Comparison of ENCODE assay signal across 8 cellular contexts in the genomic region with DNA sequence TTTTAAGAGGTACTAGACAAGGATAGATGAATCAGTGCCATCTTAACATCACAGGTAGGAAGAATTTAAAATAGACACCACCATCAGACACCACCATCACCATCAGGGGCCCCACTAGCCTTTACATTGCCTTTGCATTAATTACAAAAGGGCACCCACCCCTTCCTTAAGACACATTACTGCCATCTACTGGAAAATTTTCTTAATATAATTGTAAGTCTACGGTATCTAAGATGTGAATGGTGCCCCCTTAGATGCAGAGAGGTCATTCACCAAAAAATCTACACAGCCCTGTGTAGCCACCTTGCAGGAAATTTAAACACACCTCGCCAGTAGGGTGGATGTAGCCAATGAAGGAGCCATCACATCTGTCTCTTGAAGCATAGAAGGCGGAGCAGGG.
A peak's percentile ranks its signal among the peaks of the same experiment; 100 is the strongest.
DNase-seq lines count a peak whose midpoint lies in the region; ATAC-seq and TF ChIP-seq lines count a peak whose summit lies in the region.

No MANE protein-coding gene starts in this region.

- peak; percentile 7 for DNase-seq in activated CD4-positive, alpha-beta T cell treated with anti-CD3 and anti-CD28 coated beads for 36 hours
- DNase-seq in activated CD4-positive, alpha-beta T cell treated with anti-CD3 and anti-CD28 coated beads, Interleukin-2, amount 50 U/mL, for 1 hour: no peak
- peak; percentile 70 for DNase-seq in KBM-7
- DNase-seq in activated naive CD8-positive, alpha-beta T cell treated with anti-CD3 and anti-CD28 coated beads, Interleukin-2, amount 50 U/mL, for 24 hours: no peak
- DNase-seq in osteocyte (ENCODE audit: extremely low spot score, unreplicated experiment): no peak
- DNase-seq in SHP77 treated with DMSO at 0.1 percent for 48 hours (lab: John Stamatoyannopoulos, UW): no peak
- no peak for DNase-seq in putamen (ENCODE audit: low spot score)
- DNase-seq in A172 (ENCODE audit: low spot score): no peak

- POLR2A ChIA-PET in activated CD4-positive, alpha-beta T cell treated with anti-CD3 and anti-CD28 coated beads for 36 hours (lab: Charles Lee): no interaction called here

- peak; percentile 42 for TF ChIP-seq CTCF in osteocyte (IDR thresholded peaks at IDR 0.05)

- in situ Hi-C loops in KBM-7 (cut with MboI; ENCODE audit: low pct_unique_long_range_greater_than_20kb, low sequenced_read_pairs): loop anchor here (25.0 kb wide), 1 partner anchor 173 kb away; a partner anchor contains a TSS

- ATAC-seq in activated CD4-positive, alpha-beta T cell treated with anti-CD3 and anti-CD28 coated beads for 36 hours: peak; percentile 65
- ATAC-seq in activated naive CD8-positive, alpha-beta T cell treated with anti-CD3 and anti-CD28 coated beads, Interleukin-2, amount 50 U/mL, for 24 hours: peak; percentile 52

- CTCF ChIA-PET in activated CD4-positive, alpha-beta T cell treated with anti-CD3 and anti-CD28 coated beads for 36 hours (lab: Charles Lee): no interaction called here

- intact Hi-C loops in activated CD4-positive, alpha-beta T cell treated with anti-CD3 and anti-CD28 coated beads for 36 hours (cut with DNase I, micrococcal nuclease): loop anchor here (1.0 to 10.0 kb wide), 7 partner anchors 181 to 321 kb away; a partner anchor contains a TSS

- H3K4me3 Mint-ChIP-seq in activated CD4-positive, alpha-beta T cell treated with anti-CD3 and anti-CD28 coated beads for 36 hours: no peak overlapping the region
- no peak overlapping the region for H3K4me3 Mint-ChIP-seq in activated naive CD8-positive, alpha-beta T cell treated with anti-CD3 and anti-CD28 coated beads, Interleukin-2, amount 50 U/mL, for 24 hours
- no peak overlapping the region for H3K4me3 Mint-ChIP-seq in osteocyte (ENCODE audit: unreplicated experiment)

- H3K27ac Mint-ChIP-seq in activated CD4-positive, alpha-beta T cell treated with anti-CD3 and anti-CD28 coated beads for 36 hours: no peak overlapping the region
- no peak overlapping the region for H3K27ac Mint-ChIP-seq in activated naive CD8-positive, alpha-beta T cell treated with anti-CD3 and anti-CD28 coated beads, Interleukin-2, amount 50 U/mL, for 24 hours
- no peak overlapping the region for H3K27ac Mint-ChIP-seq in osteocyte (ENCODE audit: unreplicated experiment)

- no peaks in the 10 kb centered on the region for H3K4me1 Mint-ChIP-seq in activated CD4-positive, alpha-beta T cell treated with anti-CD3 and anti-CD28 coated beads for 36 hours
- H3K4me1 Mint-ChIP-seq in activated naive CD8-positive, alpha-beta T cell treated with anti-CD3 and anti-CD28 coated beads, Interleukin-2, amount 50 U/mL, for 24 hours: peaks cover 3% of the 10 kb centered on the region
- H3K4me1 Mint-ChIP-seq in osteocyte (ENCODE audit: unreplicated experiment): no peaks in the 10 kb centered on the region

- no peaks in the 10 kb centered on the region for H3K27me3 Mint-ChIP-seq in activated CD4-positive, alpha-beta T cell treated with anti-CD3 and anti-CD28 coated beads for 36 hours
- no peaks in the 10 kb centered on the region for H3K27me3 Mint-ChIP-seq in activated naive CD8-positive, alpha-beta T cell treated with anti-CD3 and anti-CD28 coated beads, Interleukin-2, amount 50 U/mL, for 24 hours
- no peaks in the 10 kb centered on the region for H3K27me3 Mint-ChIP-seq in osteocyte (ENCODE audit: unreplicated experiment)

- H3K36me3 Mint-ChIP-seq in activated CD4-positive, alpha-beta T cell treated with anti-CD3 and anti-CD28 coated beads for 36 hours (ENCODE audit: low read depth): no peaks in the 10 kb centered on the region
- no peaks in the 10 kb centered on the region for H3K36me3 Mint-ChIP-seq in activated naive CD8-positive, alpha-beta T cell treated with anti-CD3 and anti-CD28 coated beads, Interleukin-2, amount 50 U/mL, for 24 hours (ENCODE audit: low read depth)
- no peaks in the 10 kb centered on the region for H3K36me3 Mint-ChIP-seq in osteocyte (ENCODE audit: unreplicated experiment)

- H3K9me3 Mint-ChIP-seq in activated CD4-positive, alpha-beta T cell treated with anti-CD3 and anti-CD28 coated beads for 36 hours (ENCODE audit: low read depth): no peaks in the 10 kb centered on the region
- H3K9me3 Mint-ChIP-seq in activated naive CD8-positive, alpha-beta T cell treated with anti-CD3 and anti-CD28 coated beads, Interleukin-2, amount 50 U/mL, for 24 hours: no peaks in the 10 kb centered on the region
- peaks cover 5% of the 10 kb centered on the region for H3K9me3 Mint-ChIP-seq in osteocyte (ENCODE audit: unreplicated experiment)

Comparison
In these comparisons a context has a peak if more than half of its experiments do, and no peak if none do; other contexts are left out.
1. DNase-seq: peak in activated CD4-positive, alpha-beta T cell treated with anti-CD3 and anti-CD28 coated beads for 36 hours (single experiment) and KBM-7 (single experiment); none in activated CD4-positive, alpha-beta T cell treated with anti-CD3 and anti-CD28 coated beads, Interleukin-2, amount 50 U/mL, for 1 hour (single experiment), activated naive CD8-positive, alpha-beta T cell treated with anti-CD3 and anti-CD28 coated beads, Interleukin-2, amount 50 U/mL, for 24 hours (single experiment), osteocyte (single experiment), SHP77 treated with DMSO at 0.1 percent for 48 hours (single experiment), putamen (single experiment) and A172 (single experiment).